ENCODE assay signal across 10 cellular contexts in genomic region chr18:33560686-33561370, GRCh38. TPM values are rescaled to one million over a fixed set of nuclear protein-coding genes. Genes with fewer than 3 reads are reported as not detected.
DNase-seq lines count a peak whose midpoint lies in the region; ATAC-seq and TF ChIP-seq lines count a peak whose summit lies in the region.
"Had no signal": no experiment of that assay in that cellular context is flagged by ENCODE, and none has a peak within 500 bp of the region (broad histone marks: within the 10 kb centered on the region; RNA-seq: fewer than 3 reads in every experiment).

No MANE protein-coding gene starts in this region.

- H3K9me3 ChIP-seq in testis, result no peaks in the 10 kb centered on the region

- no peaks in the 10 kb centered on the region for H3K36me3 ChIP-seq in testis (ENCODE audit: low read depth, missing control alignments)

- TF ChIP-seq CTCF in astrocyte of the spinal cord (IDR thresholded peaks at IDR 0.05; ENCODE audit: low read depth, low read length), result no peak
- no peak for TF ChIP-seq CTCF in testis (IDR thresholded peaks at IDR 0.05)
- no peak for TF ChIP-seq CTCF in GM13977 (IDR thresholded peaks at IDR 0.05; ENCODE audit: extremely low read depth, insufficient read depth, missing control alignments)

- intact Hi-C loops in testis (cut with DNase I; ENCODE audit: low total_unique reads), result no loop called here

- in situ Hi-C loops in astrocyte of the spinal cord (cut with HindIII; ENCODE audit: low sequenced_read_pairs) (no loop called here), GM13977 (cut with MboI; ENCODE audit: low pct_unique_long_range_greater_than_20kb, low sequenced_read_pairs, unreplicated experiment) (no loop called here)

- no peak overlapping the region for H3K4me3 Mint-ChIP-seq in activated naive CD4-positive, alpha-beta T cell treated with anti-CD3 and anti-CD28 coated beads, Interleukin-2, amount 10 ng/mL, durations not matched to agents 7 days and 5 days

- H3K36me3 Mint-ChIP-seq in activated naive CD4-positive, alpha-beta T cell treated with anti-CD3 and anti-CD28 coated beads, Interleukin-2, amount 10 ng/mL, durations not matched to agents 7 days and 5 days, result no peaks in the 10 kb centered on the region

- ATAC-seq in HG03469 (IDR thresholded peaks at IDR 0.05; ENCODE audit: unreplicated experiment) (peak; percentile 67), GM18909 (IDR thresholded peaks at IDR 0.05; ENCODE audit: poor library complexity, unreplicated experiment) (no peak)

- H3K4me3 ChIP-seq in astrocyte of the spinal cord (ENCODE audit: low read depth, low read length) (no peak overlapping the region), testis (no peak overlapping the region)

- no peak for TF ChIP-seq POLR2A in testis (IDR thresholded peaks at IDR 0.05)

- H3K4me1 Mint-ChIP-seq in activated naive CD4-positive, alpha-beta T cell treated with anti-CD3 and anti-CD28 coated beads, Interleukin-2, amount 10 ng/mL, durations not matched to agents 7 days and 5 days, result peaks cover 2% of the 10 kb centered on the region

- no peaks in the 10 kb centered on the region for H3K27me3 ChIP-seq in testis

- H3K27me3 Mint-ChIP-seq in activated naive CD4-positive, alpha-beta T cell treated with anti-CD3 and anti-CD28 coated beads, Interleukin-2, amount 10 ng/mL, durations not matched to agents 7 days and 5 days, result no peaks in the 10 kb centered on the region

- H3K27ac ChIP-seq in testis, result peak overlapping the region in 1 of 2 donors; percentile 13
- H3K27ac ChIP-seq: C4-2B had no signal

- DNase-seq in activated naive CD4-positive, alpha-beta T cell treated with anti-CD3 and anti-CD28 coated beads, Interleukin-2, amount 10 ng/mL, durations not matched to agents 7 days and 5 days, result no peak
- no peak for DNase-seq in activated naive CD4-positive, alpha-beta T cell (lab: John Stamatoyannopoulos, UW)
- peak; percentile 25 for DNase-seq in astrocyte of the spinal cord (ENCODE audit: low read depth, low spot score)
- DNase-seq in testis, result peak; percentile 47
- no peak for DNase-seq in NCI-H2196 (lab: John Stamatoyannopoulos, UW; ENCODE audit: unreplicated experiment)
- DNase-seq in GM13977 (ENCODE audit: low spot score), result no peak
- DNase-seq: activated CD8-positive, alpha-beta memory T cell treated with anti-CD3 and anti-CD28 coated beads for 24 hours had no signal

- peaks cover 6% of the 10 kb centered on the region for H3K4me1 ChIP-seq in testis

- 72 to 77% methylated on average over 4 of the region's 4 CpGs for WGBS in testis, 2 donors

- H3K27ac Mint-ChIP-seq in activated naive CD4-positive, alpha-beta T cell treated with anti-CD3 and anti-CD28 coated beads, Interleukin-2, amount 10 ng/mL, durations not matched to agents 7 days and 5 days, result peak overlapping the region; percentile 28

- no peaks in the 10 kb centered on the region for H3K9me3 Mint-ChIP-seq in activated naive CD4-positive, alpha-beta T cell treated with anti-CD3 and anti-CD28 coated beads, Interleukin-2, amount 10 ng/mL, durations not matched to agents 7 days and 5 days

- CTCF ChIA-PET in activated naive CD4-positive, alpha-beta T cell treated with anti-CD3 and anti-CD28 coated beads, Interleukin-2, amount 10 ng/mL, durations not matched to agents 7 days and 5 days (lab: Charles Lee), result no interaction called here

RNA-seq across cellular contexts. Expression of gene ASXL3, which starts 17.2 kb away (rescaled TPM):
- 10 to 100 TPM; 15.4 to 18.0 TPM for total RNA-seq in testis
- 15.7 TPM for polyA plus RNA-seq in testis (ENCODE audit: insufficient read depth, low read depth, low replicate concordance)

Comparison
In these comparisons a context has a peak if more than half of its experiments do, and no peak if none do; other contexts are left out.
1. DNase-seq: peak in astrocyte of the spinal cord (single experiment) and testis (single experiment); none in activated naive CD4-positive, alpha-beta T cell treated with anti-CD3 and anti-CD28 coated beads, Interleukin-2, amount 10 ng/mL, durations not matched to agents 7 days and 5 days (single experiment), activated naive CD4-positive, alpha-beta T cell (0 of 4), NCI-H2196 (single experiment) and GM13977 (single experiment).